19 cellular contexts compared by ENCODE assay signal in genomic region chr13:113059891-113060290, GRCh38. TPM values are rescaled to one million over a fixed set of nuclear protein-coding genes. Genes with fewer than 3 reads are reported as not detected.
"Had no signal": no experiment of that assay in that cellular context is flagged by ENCODE, and none has a peak within 500 bp of the region (broad histone marks: within the 10 kb centered on the region; RNA-seq: fewer than 3 reads in every experiment).

No MANE protein-coding gene starts in this region.

- H3K36me3 Mint-ChIP-seq: activated naive CD8-positive, alpha-beta T cell treated with anti-CD3 and anti-CD28 coated beads, Interleukin-2, amount 10 ng/mL, durations not matched to agents 7 days and 5 days had no signal

- H3K9me3 ChIP-seq: mucosa of descending colon, suprapubic skin had no signal

- H3K27me3 ChIP-seq: hepatocyte, suprapubic skin had no signal

- ATAC-seq: esophagus mucosa; mucosa of descending colon; naive thymus-derived CD4-positive, alpha-beta T cell; right cardiac atrium had no signal

- H3K4me1 Mint-ChIP-seq: activated CD4-positive, alpha-beta T cell treated with anti-CD3 and anti-CD28 coated beads, Interleukin-2, amount 10 ng/mL, durations not matched to agents 7 days and 5 days; activated naive CD8-positive, alpha-beta T cell treated with anti-CD3 and anti-CD28 coated beads, Interleukin-2, amount 10 ng/mL, durations not matched to agents 7 days and 5 days; naive thymus-derived CD4-positive, alpha-beta T cell had no signal

- H3K27me3 Mint-ChIP-seq: activated CD4-positive, alpha-beta T cell treated with anti-CD3 and anti-CD28 coated beads, Interleukin-2, amount 10 ng/mL, durations not matched to agents 7 days and 5 days; activated naive CD8-positive, alpha-beta T cell treated with anti-CD3 and anti-CD28 coated beads, Interleukin-2, amount 10 ng/mL, durations not matched to agents 7 days and 5 days; naive thymus-derived CD4-positive, alpha-beta T cell had no signal

- H3K27ac ChIP-seq: hepatocyte, suprapubic skin had no signal

- H3K9me3 Mint-ChIP-seq: activated CD4-positive, alpha-beta T cell treated with anti-CD3 and anti-CD28 coated beads, Interleukin-2, amount 10 ng/mL, durations not matched to agents 7 days and 5 days; activated naive CD8-positive, alpha-beta T cell treated with anti-CD3 and anti-CD28 coated beads, Interleukin-2, amount 10 ng/mL, durations not matched to agents 7 days and 5 days; naive thymus-derived CD4-positive, alpha-beta T cell; T-helper 2 cell treated with Interferon-gamma antibody and Interleukin-4, amounts not matched to agents 5 μg/mL and 100 μg/mL, for 36 hours had no signal

- DNase-seq: activated CD4-positive, alpha-beta T cell treated with anti-CD3 and anti-CD28 coated beads, Interleukin-2, amount 10 ng/mL, durations not matched to agents 7 days and 5 days; activated CD8-positive, alpha-beta memory T cell treated with anti-CD3 and anti-CD28 coated beads, Interleukin-2, amount 50 U/mL, for 48 hours; activated gamma-delta T cell treated with Interleukin-2 at 50 U/mL for 16 hours; activated naive CD8-positive, alpha-beta T cell treated with anti-CD3 and anti-CD28 coated beads, Interleukin-2, amount 10 ng/mL, durations not matched to agents 7 days and 5 days; anterior cingulate cortex; dermis blood vessel endothelial cell; naive thymus-derived CD4-positive, alpha-beta T cell; small intestine; stimulated activated CD4-positive, alpha-beta T cell treated with anti-CD3 and anti-CD28 coated beads, Interleukin-4, amount 100 ng/mL, for 4 hours; stimulated activated CD8-positive, alpha-beta memory T cell treated with anti-CD3 and anti-CD28 coated beads, Interleukin-4, amount 100 ng/mL, for 48 hours; stimulated activated naive CD4-positive, alpha-beta T cell treated with Interleukin-2 at 50 U/mL for 16 hours had no signal

- H3K4me3 Mint-ChIP-seq: activated CD4-positive, alpha-beta T cell treated with anti-CD3 and anti-CD28 coated beads, Interleukin-2, amount 10 ng/mL, durations not matched to agents 7 days and 5 days; activated naive CD8-positive, alpha-beta T cell treated with anti-CD3 and anti-CD28 coated beads, Interleukin-2, amount 10 ng/mL, durations not matched to agents 7 days and 5 days; naive thymus-derived CD4-positive, alpha-beta T cell; T-helper 2 cell treated with Interferon-gamma antibody and Interleukin-4, amounts not matched to agents 5 μg/mL and 100 μg/mL, for 36 hours had no signal

- H3K4me1 ChIP-seq: suprapubic skin had no signal

- H3K4me3 ChIP-seq: hepatocyte, mucosa of descending colon, suprapubic skin had no signal

- H3K27ac Mint-ChIP-seq: activated CD4-positive, alpha-beta T cell treated with anti-CD3 and anti-CD28 coated beads, Interleukin-2, amount 10 ng/mL, durations not matched to agents 7 days and 5 days; activated naive CD8-positive, alpha-beta T cell treated with anti-CD3 and anti-CD28 coated beads, Interleukin-2, amount 10 ng/mL, durations not matched to agents 7 days and 5 days; naive thymus-derived CD4-positive, alpha-beta T cell; T-helper 2 cell treated with Interferon-gamma antibody and Interleukin-4, amounts not matched to agents 5 μg/mL and 100 μg/mL, for 36 hours had no signal

RNA-seq across cellular contexts. Expression of gene F7, which starts 45.7 kb away (rescaled TPM):
- total RNA-seq: activated CD4-positive, alpha-beta T cell treated with anti-CD3 and anti-CD28 coated beads, Interleukin-2, amount 10 ng/mL, durations not matched to agents 7 days and 5 days; dermis blood vessel endothelial cell; esophagus mucosa; SK-MEL-5; suprapubic skin; ureter had no signal
- polyA plus RNA-seq: naive thymus-derived CD4-positive, alpha-beta T cell; right cardiac atrium had no signal
